8 cellular contexts compared by ENCODE assay signal in genomic region chr7:2632717-2633537, GRCh38. TPM values are rescaled to one million over a fixed set of nuclear protein-coding genes. Genes with fewer than 3 reads are reported as not detected.
DNase-seq lines count a peak whose midpoint lies in the region; ATAC-seq and TF ChIP-seq lines count a peak whose summit lies in the region.

No MANE protein-coding gene starts in this region.

- no peak overlapping the region for H2BK120ac ChIP-seq in H9 (ENCODE audit: low read depth, low read length, poor library complexity, severe bottlenecking)

- no peak overlapping the region for H3K27ac ChIP-seq in CD4-positive, alpha-beta T cell (ENCODE audit: low read depth, low read length)
- H3K27ac ChIP-seq in H9 (ENCODE audit: insufficient read length, low read depth, low read length) = no peak overlapping the region
- peak overlapping the region; percentile 70 for H3K27ac ChIP-seq in upper lobe of right lung

- H3K36me3 Mint-ChIP-seq in CD4-positive, alpha-beta T cell (ENCODE audit: low read depth) = no peaks in the 10 kb centered on the region
- peaks cover 1 to 8% (median 7%) of the 10 kb centered on the region in 3 experiments; a peak in 5 of 7 replicates for H3K36me3 Mint-ChIP-seq in H9 (ENCODE audit: insufficient read depth in 1 of 3, low read depth in 3 of 3)
- no peaks in the 10 kb centered on the region for H3K36me3 Mint-ChIP-seq in activated T-cell treated with anti-CD3 and anti-CD28 coated beads, Interleukin-2, amount 50 U/mL, for 72 hours (ENCODE audit: insufficient read depth in 2 of 2)

- POLR2A ChIA-PET in CD4-positive, alpha-beta T cell (lab: Charles Lee) = interaction anchor here (3.0 kb wide), 1 partner anchor 12 kb away, joined by 10 read pairs; no protein-coding TSS in a partner anchor

- H2AFZ ChIP-seq in H9 (ENCODE audit: low read length) = no peak overlapping the region
- no peak overlapping the region for H2AFZ ChIP-seq in neuron (ENCODE audit: low read depth, low read length)

- no peak overlapping the region for H4K5ac ChIP-seq in H9 (ENCODE audit: insufficient read length, low read depth, low read length)

- CTCF ChIA-PET in CD4-positive, alpha-beta T cell (lab: Charles Lee) = no interaction called here

- H3K4me3 ChIP-seq in foreskin fibroblast (ENCODE audit: low read depth in 1 of 2, low read length in 2 of 2) (peak overlapping the region; percentile 76 to 84), neuron (ENCODE audit: low read length) (peak overlapping the region; percentile 64), upper lobe of right lung (peak overlapping the region; percentile 87)

- H2BK5ac ChIP-seq in H9 (ENCODE audit: insufficient read length, low read length) = no peak overlapping the region

- H2BK15ac ChIP-seq in H9 (ENCODE audit: low read depth, low read length) = no peak overlapping the region

- peak overlapping the region; percentile 83 for H3K9ac ChIP-seq in H9 (ENCODE audit: extremely low read depth, insufficient read length, low read length)

- H3K79me1 ChIP-seq in H9 (ENCODE audit: insufficient read depth, low read depth, low read length, poor library complexity, severe bottlenecking) = peaks cover 4% of the 10 kb centered on the region

- no peaks in the 10 kb centered on the region for H3K27me3 ChIP-seq in CD4-positive, alpha-beta T cell (ENCODE audit: control insufficient read depth, insufficient read depth, low read length)
- H3K27me3 ChIP-seq in H9 (ENCODE audit: insufficient read depth, low read length) (no peaks in the 10 kb centered on the region), neuron (ENCODE audit: insufficient read depth, low read length) (no peaks in the 10 kb centered on the region), upper lobe of right lung (no peaks in the 10 kb centered on the region)

- H3K23me2 ChIP-seq in H9 (ENCODE audit: insufficient read length, low read depth, low read length, poor library complexity, severe bottlenecking) = peaks cover 18% of the 10 kb centered on the region

- no peaks in the 10 kb centered on the region for H3K9me3 Mint-ChIP-seq in CD4-positive, alpha-beta T cell
- H3K9me3 Mint-ChIP-seq in H9 = no peaks in the 10 kb centered on the region
- H3K9me3 Mint-ChIP-seq in activated T-cell treated with anti-CD3 and anti-CD28 coated beads, Interleukin-2, amount 50 U/mL, for 72 hours = no peaks in the 10 kb centered on the region

- H4K8ac ChIP-seq in H9 (replicated peaks; ENCODE audit: insufficient read length, low read depth, low read length) = no peak overlapping the region

- peaks cover 39% of the 10 kb centered on the region; the same call in 1 of the 2 replicates for H3K79me2 ChIP-seq in H9 (ENCODE audit: insufficient read depth, low read length)

- peak; percentile 9 for ATAC-seq in CD4-positive, alpha-beta T cell (ENCODE audit: poor library complexity)
- peak; percentile 12 to 23 for ATAC-seq in activated T-cell treated with anti-CD3 and anti-CD28 coated beads, Interleukin-2, amount 50 U/mL, for 72 hours (replicated peaks in 1 of 2)
- peak; percentile 8 for ATAC-seq in upper lobe of right lung
- no peak for ATAC-seq in GM21737 (IDR thresholded peaks at IDR 0.05; ENCODE audit: unreplicated experiment)

- no CpG with 5 or more reads among the region's 36 CpGs for WGBS in H9 (ENCODE audit: extremely low coverage, insufficient read length, low lambda C conversion rate)

- no peak overlapping the region for H2BK12ac ChIP-seq in H9 (ENCODE audit: insufficient read length, low read depth, low read length)

- peaks cover 20% of the 10 kb centered on the region for H3K4me1 Mint-ChIP-seq in CD4-positive, alpha-beta T cell (ENCODE audit: low read depth)
- peaks cover 14 to 16% of the 10 kb centered on the region in 2 experiments for H3K4me1 Mint-ChIP-seq in H9
- H3K4me1 Mint-ChIP-seq in activated T-cell treated with anti-CD3 and anti-CD28 coated beads, Interleukin-2, amount 50 U/mL, for 72 hours (ENCODE audit: low read depth) = peaks cover 23% of the 10 kb centered on the region

- H3T11ph ChIP-seq in H9 (ENCODE audit: low read length) = no peak overlapping the region

- H3K4ac ChIP-seq in H9 (ENCODE audit: low read depth, low read length) = no peak overlapping the region

- H4K91ac ChIP-seq in H9 (ENCODE audit: insufficient read length, low read depth, low read length) = no peak overlapping the region

- H3K9me3 ChIP-seq in CD4-positive, alpha-beta T cell (ENCODE audit: control insufficient read depth, low read length) = no peaks in the 10 kb centered on the region
- H3K9me3 ChIP-seq in H9 (ENCODE audit: control insufficient read depth, low read depth, low read length) = no peaks in the 10 kb centered on the region
- no peaks in the 10 kb centered on the region for H3K9me3 ChIP-seq in neuron (ENCODE audit: low read length)
- no peaks in the 10 kb centered on the region for H3K9me3 ChIP-seq in upper lobe of right lung

- no peaks in the 10 kb centered on the region for H3K36me3 ChIP-seq in neuron (ENCODE audit: insufficient read depth, low read length)
- H3K36me3 ChIP-seq in upper lobe of right lung = no peaks in the 10 kb centered on the region

- H3K27ac Mint-ChIP-seq in CD4-positive, alpha-beta T cell = peak overlapping the region; percentile 66
- peak overlapping the region in 2 of 3 experiments; percentile 88 to 90; a peak in 6 of 7 replicates for H3K27ac Mint-ChIP-seq in H9
- H3K27ac Mint-ChIP-seq in activated T-cell treated with anti-CD3 and anti-CD28 coated beads, Interleukin-2, amount 50 U/mL, for 72 hours = peak overlapping the region; percentile 90

- no peak overlapping the region for H3K23ac ChIP-seq in H9 (ENCODE audit: insufficient read length, low read depth, low read length)

- H3K4me2 ChIP-seq in H9 (ENCODE audit: insufficient read depth, insufficient read length, low read length) = peak overlapping the region; percentile 83

- H3K4me1 ChIP-seq in H9 (ENCODE audit: insufficient read depth, low read length) (no peaks in the 10 kb centered on the region), neuron (ENCODE audit: insufficient read depth, low read length) (peaks cover 38% of the 10 kb centered on the region), upper lobe of right lung (peaks cover 42% of the 10 kb centered on the region)

- H3K4me3 Mint-ChIP-seq in CD4-positive, alpha-beta T cell = peak overlapping the region; percentile 92
- H3K4me3 Mint-ChIP-seq in H9 = peak overlapping the region; percentile 85 to 95
- peak overlapping the region; percentile 98 for H3K4me3 Mint-ChIP-seq in activated T-cell treated with anti-CD3 and anti-CD28 coated beads, Interleukin-2, amount 50 U/mL, for 72 hours

- H3K14ac ChIP-seq in H9 (ENCODE audit: insufficient read depth, low read length) = peak overlapping the region; percentile 78

- intact Hi-C loops in CD4-positive, alpha-beta T cell (cut with DNase I, micrococcal nuclease) = loop anchor here in 1 of 2 experiments (5.0 kb wide), 3 partner anchors 111 to 1176 kb away; partner anchors contain the start of gene MICALL2
- intact Hi-C loops in upper lobe of right lung (cut with DNase I) = no loop called here

- peaks cover 4% of the 10 kb centered on the region for H4K20me1 ChIP-seq in H9 (ENCODE audit: control insufficient read depth, insufficient read depth, insufficient read length)

- no peaks in the 10 kb centered on the region for H3K27me3 Mint-ChIP-seq in CD4-positive, alpha-beta T cell
- no peaks in the 10 kb centered on the region for H3K27me3 Mint-ChIP-seq in H9 (ENCODE audit: low read depth)
- no peaks in the 10 kb centered on the region for H3K27me3 Mint-ChIP-seq in activated T-cell treated with anti-CD3 and anti-CD28 coated beads, Interleukin-2, amount 50 U/mL, for 72 hours (ENCODE audit: low read depth)

- no peak overlapping the region for H2AK5ac ChIP-seq in H9 (ENCODE audit: insufficient read length, low read length)

- H3K56ac ChIP-seq in H9 (ENCODE audit: insufficient read length, low read depth, low read length) = no peak overlapping the region

- TF ChIP-seq CTCF in CD4-positive, alpha-beta T cell (IDR thresholded peaks at IDR 0.05) = no peak
- TF ChIP-seq CTCF in H9 (conservative IDR thresholded peaks at IDR 0.05) (no peak), foreskin fibroblast (IDR thresholded peaks at IDR 0.05; ENCODE audit: low read depth, low read length) (no peak), upper lobe of right lung (IDR thresholded peaks at IDR 0.05) (no peak)

- no peak overlapping the region for H2BK20ac ChIP-seq in H9 (ENCODE audit: low read depth, low read length, poor library complexity, severe bottlenecking)

- DNase-seq in CD4-positive, alpha-beta T cell = peak in 4 of 10 experiments; percentile 18 to 45 (median 22)
- DNase-seq in H9 (no peak), NOMO-1 treated with dmso at 0.1 percent for 144 hours (lab: John Stamatoyannopoulos, UW; ENCODE audit: unreplicated experiment) (peak; percentile 57), foreskin fibroblast (peak; percentile 59 to 73), upper lobe of right lung (peak; percentile 86)
- DNase-seq in activated T-cell treated with anti-CD3 and anti-CD28 coated beads, Interleukin-2, amount 50 U/mL, for 72 hours = peak; percentile 67 to 75

- no peak overlapping the region for H3K18ac ChIP-seq in H9 (ENCODE audit: insufficient read length, low read depth, low read length)

RNA-seq across cellular contexts. Expression of gene TTYH3, which starts 1.1 kb away (rescaled TPM):
- 1 to 10 TPM; 7.9 to 9.3 TPM for total RNA-seq in CD4-positive, alpha-beta T cell
- 122 TPM in 2 replicates for total RNA-seq in H9 (2021)
- total RNA-seq in activated T-cell treated with anti-CD3 and anti-CD28 coated beads, Interleukin-2, amount 50 U/mL, for 72 hours = 10 to 100 TPM; 30.0 to 36.4 TPM
- 48.8 TPM for total RNA-seq in upper lobe of right lung

RNA-seq across cellular contexts. Expression of gene AMZ1, which starts 55.1 kb away (rescaled TPM):
- total RNA-seq in CD4-positive, alpha-beta T cell = under 1 TPM; 0.25 to 0.36 TPM
- total RNA-seq in H9 (2021) (0.74 and 0.90 TPM in 2 replicates), upper lobe of right lung (0.29 TPM)
- 1 to 10 TPM in 1 of 2 donors, under 1 TPM in 1; 0.34 to 1.3 TPM for total RNA-seq in activated T-cell treated with anti-CD3 and anti-CD28 coated beads, Interleukin-2, amount 50 U/mL, for 72 hours
